In genomic region chr2:205685314-205686230, GRCh38 we compare ENCODE assay signal across 7 cellular contexts. TPM values are rescaled to one million over a fixed set of nuclear protein-coding genes. Genes with fewer than 3 reads are reported as not detected.
DNase-seq lines count a peak whose midpoint lies in the region; ATAC-seq and TF ChIP-seq lines count a peak whose summit lies in the region.

No MANE protein-coding gene starts in this region.

- intact Hi-C loops in esophagus muscularis mucosa (cut with DNase I), result loop anchor here (5.0 kb wide), 1 partner anchor 202 kb away; no protein-coding TSS in a partner anchor

- no peak for ATAC-seq in naive thymus-derived CD8-positive, alpha-beta T cell
- ATAC-seq in GM21529 (IDR thresholded peaks at IDR 0.05; ENCODE audit: unreplicated experiment), result no peak
- ATAC-seq in HG03432 (IDR thresholded peaks at IDR 0.05; ENCODE audit: unreplicated experiment), result no peak

- TF ChIP-seq CTCF in esophagus muscularis mucosa (IDR thresholded peaks at IDR 0.05), result no peak

- peak overlapping the region; percentile 95 for H2AFZ ChIP-seq in GM23248

- peak overlapping the region; percentile 96 for H3K4me2 ChIP-seq in GM23248 (ENCODE audit: unreplicated experiment)

- H3K9me3 Mint-ChIP-seq in naive thymus-derived CD8-positive, alpha-beta T cell, result no peaks in the 10 kb centered on the region

- H3K4me3 Mint-ChIP-seq in naive thymus-derived CD8-positive, alpha-beta T cell, result peak overlapping the region; percentile 52 to 82 (median 68)

- POLR2A ChIA-PET in naive thymus-derived CD8-positive, alpha-beta T cell (lab: Charles Lee), result no interaction called here

- H3K36me3 ChIP-seq in GM23248 (ENCODE audit: low read depth) (no peaks in the 10 kb centered on the region), SJSA1 (no peaks in the 10 kb centered on the region), esophagus muscularis mucosa (peaks cover 0 to 7% (median 2%) of the 10 kb centered on the region in 4 donors)

- H3K27me3 ChIP-seq in GM23248 (replicated peaks; ENCODE audit: insufficient read depth) (no peaks in the 10 kb centered on the region), SJSA1 (replicated peaks) (no peaks in the 10 kb centered on the region), esophagus muscularis mucosa (no peaks in the 10 kb centered on the region)

- H3K9ac ChIP-seq in GM23248, result peak overlapping the region; percentile 77

- H3K4me1 ChIP-seq in GM23248 (ENCODE audit: insufficient read depth) (peaks cover 18% of the 10 kb centered on the region), SJSA1 (replicated peaks) (peaks cover 43% of the 10 kb centered on the region), esophagus muscularis mucosa (peaks cover 36 to 71% (median 65%) of the 10 kb centered on the region in 4 donors)

- H3K9me3 ChIP-seq in GM23248 (ENCODE audit: low read depth) (no peaks in the 10 kb centered on the region), SJSA1 (replicated peaks) (no peaks in the 10 kb centered on the region), esophagus muscularis mucosa (no peaks in the 10 kb centered on the region)

- TF ChIP-seq POLR2A in esophagus muscularis mucosa (IDR thresholded peaks at IDR 0.05; ENCODE audit: low read depth), result no peak

- no peaks in the 10 kb centered on the region for H3K79me2 ChIP-seq in GM23248 (ENCODE audit: insufficient read depth)

- H3K36me3 Mint-ChIP-seq in naive thymus-derived CD8-positive, alpha-beta T cell, result peaks cover 0 to 9% (median 0%) of the 10 kb centered on the region in 3 donors

- 1 to 3% methylated on average over 52 to 79 of the region's 83 CpGs for WGBS in GM23248 (ENCODE audit: low coverage in 1 of 2, low lambda C conversion rate in 2 of 2, missing lambda C conversion rate in 2 of 2), 2 experiments
- under 1% methylated on average over 37 of the region's 83 CpGs for WGBS in esophagus muscularis mucosa

- DNase-seq in GM23248 (peak; percentile 87), SJSA1 (ENCODE audit: low read depth in 1 of 2, low spot score in 2 of 2) (peak; percentile 80 to 83), esophagus muscularis mucosa (ENCODE audit: extremely low spot score) (peak; percentile 91)
- no peak for DNase-seq in naive thymus-derived CD8-positive, alpha-beta T cell
- no peak for DNase-seq in stimulated activated CD4-positive, alpha-beta T cell treated with anti-CD3 and anti-CD28 coated beads, Interleukin-4, amount 100 ng/mL, for 4 hours

- H3K4me3 ChIP-seq in GM23248, result peak overlapping the region; percentile 82
- H3K4me3 ChIP-seq in SJSA1, result peak overlapping the region; percentile 53
- H3K4me3 ChIP-seq in esophagus muscularis mucosa, result peak overlapping the region; percentile 76 to 95 (median 80)

- H3K4me1 Mint-ChIP-seq in naive thymus-derived CD8-positive, alpha-beta T cell, result peaks cover 10 to 38% (median 35%) of the 10 kb centered on the region in 4 donors

- H3K27ac Mint-ChIP-seq in naive thymus-derived CD8-positive, alpha-beta T cell, result no peak overlapping the region

- in situ Hi-C loops in GM23248 (cut with MboI), result no loop called here

- peaks cover 18% of the 10 kb centered on the region for H3F3A ChIP-seq in GM23248 (ENCODE audit: insufficient read depth)

- no peaks in the 10 kb centered on the region for H4K20me1 ChIP-seq in GM23248 (ENCODE audit: insufficient read depth)

- H3K27ac ChIP-seq in GM23248, result no peak overlapping the region
- H3K27ac ChIP-seq in SJSA1, result peak overlapping the region; percentile 64
- peak overlapping the region; percentile 92 to 98 (median 96) for H3K27ac ChIP-seq in esophagus muscularis mucosa (replicated peaks in 1 of 4)

- no peak for TF ChIP-seq EP300 in esophagus muscularis mucosa (IDR thresholded peaks at IDR 0.05)

- peaks cover 34 to 74% (median 52%) of the 10 kb centered on the region in 5 donors for H3K27me3 Mint-ChIP-seq in naive thymus-derived CD8-positive, alpha-beta T cell

- no peaks in the 10 kb centered on the region for H3K9me2 ChIP-seq in GM23248 (ENCODE audit: insufficient read depth)

RNA-seq across cellular contexts. Expression of gene NRP2, which starts 3.3 kb away (rescaled TPM):
- 9.0 and 36.7 TPM in 2 replicates for total RNA-seq in GM23248 (2014; rRNA removed; shearing (Covaris generic))
- 5.6 and 6.9 TPM in 2 replicates for polyA plus RNA-seq in GM23248 (2016; fragmentation: Nextera tagmentation; extraction: Ambion mirVana)
- 8.2 and 13.2 TPM in 2 replicates for total RNA-seq in SJSA1 (2014; rRNA removed; shearing (Covaris generic))
- 100 to 1,000 TPM; 195 to 440 (median 314) TPM for total RNA-seq in esophagus muscularis mucosa
- total RNA-seq in naive thymus-derived CD8-positive, alpha-beta T cell, result 1 to 10 TPM in 1 of 2 experiments, under 1 TPM in 1; 0.82 to 1.1 TPM
- not detected for polyA plus RNA-seq in naive thymus-derived CD8-positive, alpha-beta T cell

Comparison
In these comparisons a context has a peak if more than half of its experiments do, and no peak if none do; other contexts are left out.
1. DNase-seq: peak in GM23248 (single experiment), SJSA1 (2 of 2) and esophagus muscularis mucosa (single experiment); none in naive thymus-derived CD8-positive, alpha-beta T cell (0 of 10) and stimulated activated CD4-positive, alpha-beta T cell treated with anti-CD3 and anti-CD28 coated beads, Interleukin-4, amount 100 ng/mL, for 4 hours (0 of 2).
2. Peak in every context shown above with its lines, with median percentiles within 50 percentile points of each other: H3K4me3 ChIP-seq.